ENCODE assay signal across 28 cellular contexts in genomic region chr20:39233755-39234154, GRCh38.
"Had no signal": no experiment of that assay in that cellular context is flagged by ENCODE, and none has a peak within 500 bp of the region (broad histone marks: within the 10 kb centered on the region; RNA-seq: fewer than 3 reads in every experiment).

No MANE protein-coding gene starts in this region.

- ATAC-seq: left cardiac atrium, left lung, lower lobe of right lung, natural killer cell, right cardiac atrium, sciatic nerve had no signal

- H3K27me3 ChIP-seq: left lung, neural progenitor cell, neutrophil, ovary, suprapubic skin, tibial nerve, uterus had no signal

- H3K4me1 ChIP-seq: left lung, lower lobe of right lung, prostate gland, suprapubic skin, tibial nerve, uterus had no signal

- H3K4me2 ChIP-seq: neural progenitor cell had no signal

- DNase-seq: hypothalamus; kidney glomerular epithelial cell; left cardiac atrium; left lung; lower lobe of right lung; mammary epithelial cell; mesenchymal stem cell; naive B cell; natural killer cell; nephron progenitor cell; occipital lobe; ovary; posterior cingulate gyrus; retina; right cardiac atrium; stimulated activated CD4-positive, alpha-beta T cell treated with anti-CD3 and anti-CD28 coated beads, Interleukin-12 subunit alpha, Interleukin-12 subunit beta, amount 100 ng/mL, for 4 hours; stimulated activated CD4-positive, alpha-beta T cell treated with anti-CD3 and anti-CD28 coated beads, Interleukin-15, amount 100 ng/mL, for 24 hours; stimulated activated CD4-positive, alpha-beta T cell treated with anti-CD3 and anti-CD28 coated beads, Interleukin-4, amount 100 ng/mL, for 24 hours; stimulated activated naive CD4-positive, alpha-beta T cell; uterus had no signal

- H3K36me3 ChIP-seq: left lung, lower lobe of right lung, neural progenitor cell, neutrophil, ovary, prostate gland, suprapubic skin, thoracic aorta, tibial nerve, uterus had no signal

- H3K27ac ChIP-seq: left lung, lower lobe of right lung, neural progenitor cell, neutrophil, ovary, prostate gland, suprapubic skin, thoracic aorta, tibial nerve, uterus had no signal

- H3K9me3 ChIP-seq: left lung, lower lobe of right lung, neutrophil, ovary, prostate gland, suprapubic skin, thoracic aorta, tibial nerve, uterus had no signal

- H3K4me3 ChIP-seq: left lung, lower lobe of right lung, neural progenitor cell, ovary, prostate gland, skin epidermis, suprapubic skin, thoracic aorta, tibial nerve, uterus had no signal

- H3K9ac ChIP-seq: neural progenitor cell had no signal
